8 cellular contexts compared by ENCODE assay signal in the genomic region with DNA sequence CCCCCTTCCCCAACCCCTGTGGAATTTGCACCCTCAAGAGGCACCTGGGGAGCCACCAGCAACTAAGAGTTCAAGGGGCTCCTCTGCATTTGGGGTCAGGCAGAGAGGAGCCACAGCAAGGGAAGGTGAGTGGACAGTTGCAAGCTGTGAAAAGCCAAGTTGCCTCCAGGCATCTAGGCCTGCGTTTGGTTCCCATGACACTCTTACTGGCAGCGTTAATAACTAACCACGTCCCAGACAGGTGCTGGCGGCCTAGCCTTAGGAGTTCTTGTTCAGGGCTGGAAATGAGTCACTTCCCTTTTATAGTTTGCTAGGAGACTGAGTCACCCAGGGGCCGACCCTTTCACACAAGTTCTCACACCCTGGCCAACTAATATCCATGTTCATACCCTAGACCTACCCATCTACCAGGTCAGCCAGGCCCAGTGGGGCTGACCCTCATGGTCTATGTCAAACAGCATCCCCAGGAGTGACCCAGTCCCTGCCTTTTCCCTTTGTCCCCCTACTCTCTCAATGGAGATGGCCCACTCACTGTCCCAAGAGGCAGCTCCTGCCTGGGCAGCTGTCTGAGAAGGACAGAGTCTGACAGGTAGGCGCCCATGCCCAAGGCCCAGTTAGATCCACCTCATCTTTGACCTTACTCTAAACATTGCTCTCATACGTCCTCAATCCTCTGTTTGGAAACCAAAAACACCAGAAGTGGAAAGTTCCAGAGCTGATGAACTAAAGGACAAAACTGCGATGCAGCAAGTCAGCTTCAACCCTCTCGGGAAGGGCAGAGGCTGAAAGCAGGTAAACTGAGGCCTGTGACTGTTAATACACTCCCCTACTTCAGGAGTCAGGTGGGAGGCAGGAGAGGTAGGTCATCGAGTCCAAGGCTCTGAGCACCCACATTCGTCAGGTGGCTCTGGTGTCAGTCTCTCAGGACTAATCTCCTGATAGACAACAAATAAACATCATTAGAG.
DNase-seq lines count a peak whose midpoint lies in the region; ATAC-seq and TF ChIP-seq lines count a peak whose summit lies in the region.

No MANE protein-coding gene starts in this region.

- DNase-seq in ACHN (peak; percentile 98), NCI-H2081 (lab: John Stamatoyannopoulos, UW) (peak; percentile 40 to 72), adipocyte (ENCODE audit: low read depth) (peak; percentile 65), lower lobe of right lung (no peak), NCI-H1105 (lab: John Stamatoyannopoulos, UW) (no peak), erythroblast (lab: John Stamatoyannopoulos, UW) (no peak)

- H3K36me3 ChIP-seq in adipocyte (ENCODE audit: control insufficient read depth, insufficient read depth, low read length, severe bottlenecking), result no peaks in the 10 kb centered on the region
- no peaks in the 10 kb centered on the region for H3K36me3 ChIP-seq in lower lobe of right lung

- H3K4me3 ChIP-seq in adipocyte (ENCODE audit: low read length), result no peak overlapping the region
- H3K4me3 ChIP-seq in lower lobe of right lung, result no peak overlapping the region

- H3K9me3 ChIP-seq in adipocyte (ENCODE audit: control insufficient read depth, low read length), result peaks cover 20% of the 10 kb centered on the region
- H3K9me3 ChIP-seq in lower lobe of right lung, result peaks cover 9% of the 10 kb centered on the region

- no peak overlapping the region for H3K9ac ChIP-seq in adipocyte (ENCODE audit: low read length)

- TF ChIP-seq POLR2A in erythroblast (IDR thresholded peaks at IDR 0.05; ENCODE audit: low read length), result no peak

- intact Hi-C loops in lower lobe of right lung (cut with DNase I), result no loop called here

- TF ChIP-seq CTCF in lower lobe of right lung (IDR thresholded peaks at IDR 0.05), result no peak

- H3K27me3 ChIP-seq in adipocyte (replicated peaks; ENCODE audit: control insufficient read depth, insufficient read depth, low read length) (no peaks in the 10 kb centered on the region), lower lobe of right lung (ENCODE audit: low read depth) (no peaks in the 10 kb centered on the region)

- H3K4me1 ChIP-seq in adipocyte (ENCODE audit: control insufficient read depth, insufficient read depth, low read length) (peaks cover 14% of the 10 kb centered on the region), lower lobe of right lung (no peaks in the 10 kb centered on the region)

- ATAC-seq in GM18508 (IDR thresholded peaks at IDR 0.05; ENCODE audit: insufficient read depth, unreplicated experiment) (peak; percentile 44), HG02852 (IDR thresholded peaks at IDR 0.05; ENCODE audit: unreplicated experiment) (peak; percentile 50), lower lobe of right lung (peak; percentile 59 to 76)

- H3K27ac ChIP-seq in lower lobe of right lung, result peak overlapping the region; percentile 36

- in situ Hi-C loops in ACHN (cut with HindIII; ENCODE audit: low pct_ligation_motif_present, low pct_unique_long_range_greater_than_20kb, low sequenced_read_pairs), result loop anchor here (25.0 kb wide), 1 partner anchor 284 kb away; no protein-coding TSS in a partner anchor

Comparison
In these comparisons a context has a peak if more than half of its experiments do, and no peak if none do; other contexts are left out.
1. DNase-seq: peak in ACHN (single experiment), NCI-H2081 (2 of 2) and adipocyte (single experiment); none in lower lobe of right lung (single experiment), NCI-H1105 (single experiment) and erythroblast (0 of 2).
2. Peak in every context shown above with its lines, with median percentiles within 50 percentile points of each other: ATAC-seq.